Comparison of ENCODE assay signal across 1 cellular context in genomic region chr1:31937300-31938183, GRCh38.
TF ChIP-seq lines count a peak whose summit lies in the region.

No MANE protein-coding gene starts in this region.

TF ChIP-seq in HepG2, 621 proteins besides CTCF, POLR2A, EP300 and RAD21 (continued from another document):
- TF ChIP-seq SIN3A (IDR thresholded peaks at IDR 0.05; ENCODE audit: borderline replicate concordance, low read depth, low read length) (peak; percentile 53; the same call in 1 of the 2 replicates), ZNF772 (CRISPR knock-in tag; IDR thresholded peaks at IDR 0.05) (no peak), ZNF280D (CRISPR knock-in tag; IDR thresholded peaks at IDR 0.05) (no peak), KDM5B (CRISPR knock-in tag; IDR thresholded peaks at IDR 0.05; ENCODE audit: borderline replicate concordance) (peak; percentile 66; the same call in 1 of the 2 replicates), DDIT3 (CRISPR knock-in tag; IDR thresholded peaks at IDR 0.05) (no peak), TAF1 (CRISPR knock-in tag; IDR thresholded peaks at IDR 0.05) (no peak), SPEN (CRISPR knock-in tag; IDR thresholded peaks at IDR 0.05; ENCODE audit: low read depth) (no peak), SOX6 (IDR thresholded peaks at IDR 0.05) (no peak), SOX6 (CRISPR knock-in tag; IDR thresholded peaks at IDR 0.05) (peak; percentile 31; the same call in 1 of the 2 replicates), ARID5B (CRISPR knock-in tag; IDR thresholded peaks at IDR 0.05) (no peak), NBN (conservative IDR thresholded peaks at IDR 0.05) (no peak), ZFP82 (CRISPR knock-in tag; IDR thresholded peaks at IDR 0.05; ENCODE audit: borderline replicate concordance) (no peak), SRF (IDR thresholded peaks at IDR 0.05; ENCODE audit: low read depth, low read length) (no peak), MAF1 (CRISPR knock-in tag; IDR thresholded peaks at IDR 0.05; ENCODE audit: borderline replicate concordance) (0 out of 2 replicates have a peak, but pooled peaks have one; percentile 22), ZNF350 (CRISPR knock-in tag; IDR thresholded peaks at IDR 0.05; ENCODE audit: borderline replicate concordance, low read depth) (no peak), MXI1 (IDR thresholded peaks at IDR 0.05; ENCODE audit: borderline replicate concordance, low read depth, low read length) (peak; percentile 32; the same call in 1 of the 3 replicates), GABPA (IDR thresholded peaks at IDR 0.05; ENCODE audit: low read depth, low read length) (peak; percentile 27; the same call in 1 of the 2 replicates), GABPA (CRISPR knock-in tag; IDR thresholded peaks at IDR 0.05; ENCODE audit: low read depth) (peak; percentile 43; the same call in 1 of the 2 replicates), TEAD3 (CRISPR knock-in tag; optimal IDR thresholded peaks at IDR 0.05; ENCODE audit: borderline replicate concordance) (peak; percentile 13)
